Comparison of ENCODE assay signal across 9 cellular contexts in genomic region chr21:16651956-16652355, GRCh38.
"Had no signal": no experiment of that assay in that cellular context is flagged by ENCODE, and none has a peak within 500 bp of the region (broad histone marks: within the 10 kb centered on the region; RNA-seq: fewer than 3 reads in every experiment).

No MANE protein-coding gene starts in this region.

- DNase-seq: H7, HFFc6, IMR-90, KG1 had no signal

- FAIRE-seq: K562 had no signal

- H3K4me3 ChIP-seq: GM23338, HAP-1, K562 had no signal

- H3K27ac ChIP-seq: HL-60 had no signal

- H3K36me3 ChIP-seq: HAP-1 had no signal

- ATAC-seq: GM23338, HCT116, K562 had no signal

- H3K9me3 ChIP-seq: HAP-1 had no signal
